Comparison of ENCODE assay signal across 8 cellular contexts in genomic region chr4:52721968-52722814, GRCh38. TPM values are rescaled to one million over a fixed set of nuclear protein-coding genes. Genes with fewer than 3 reads are reported as not detected.
DNase-seq lines count a peak whose midpoint lies in the region; ATAC-seq and TF ChIP-seq lines count a peak whose summit lies in the region.

No MANE protein-coding gene starts in this region.

- CTCF ChIA-PET in HEK293T (lab: Yijun Ruan, JAX), result no interaction called here
- CTCF ChIA-PET in SK-N-SH (lab: Yijun Ruan, JAX), result interaction anchor here (0.7 to 2.8 kb wide), 7 partner anchors 134 to 1512 kb away, joined by 3 to 11 read pairs (median 4); no protein-coding TSS in a partner anchor

- H3K79me2 ChIP-seq in SK-N-SH (ENCODE audit: insufficient read depth), result no peaks in the 10 kb centered on the region

- peaks cover 10% of the 10 kb centered on the region for H3K4me1 Mint-ChIP-seq in activated naive CD8-positive, alpha-beta T cell treated with anti-CD3 and anti-CD28 coated beads, Interleukin-2, amount 10 ng/mL, durations not matched to agents 7 days and 5 days
- peaks cover 6% of the 10 kb centered on the region for H3K4me1 Mint-ChIP-seq in osteocyte (ENCODE audit: unreplicated experiment)

- H3K27ac Mint-ChIP-seq in activated naive CD8-positive, alpha-beta T cell treated with anti-CD3 and anti-CD28 coated beads, Interleukin-2, amount 10 ng/mL, durations not matched to agents 7 days and 5 days, result peak overlapping the region; percentile 80
- H3K27ac Mint-ChIP-seq in osteocyte (ENCODE audit: unreplicated experiment), result peak overlapping the region; percentile 87

- H3K9me2 ChIP-seq in SK-N-SH, result no peaks in the 10 kb centered on the region

- no peak for TF ChIP-seq CTCF in SK-N-SH (IDR thresholded peaks at IDR 0.05)
- TF ChIP-seq CTCF in osteocyte (IDR thresholded peaks at IDR 0.05), result no peak

- peak overlapping the region; percentile 78 for H3K9ac ChIP-seq in SK-N-SH

- peak; percentile 97 for ATAC-seq in activated naive CD8-positive, alpha-beta T cell treated with anti-CD3 and anti-CD28 coated beads, Interleukin-2, amount 10 ng/mL, durations not matched to agents 7 days and 5 days (ENCODE audit: low read depth)
- ATAC-seq in Right ventricle myocardium inferior, result peak; percentile 99

- H3K4me3 Mint-ChIP-seq in activated naive CD8-positive, alpha-beta T cell treated with anti-CD3 and anti-CD28 coated beads, Interleukin-2, amount 10 ng/mL, durations not matched to agents 7 days and 5 days, result peak overlapping the region; percentile 87
- H3K4me3 Mint-ChIP-seq in osteocyte (ENCODE audit: unreplicated experiment), result peak overlapping the region; percentile 80

- 0 out of 2 replicates have a peak, but pooled peaks have one; percentile 16 for TF ChIP-seq RAD21 in SK-N-SH (IDR thresholded peaks at IDR 0.05; ENCODE audit: low read length)

- peaks cover 6% of the 10 kb centered on the region for H3K36me3 Mint-ChIP-seq in activated naive CD8-positive, alpha-beta T cell treated with anti-CD3 and anti-CD28 coated beads, Interleukin-2, amount 10 ng/mL, durations not matched to agents 7 days and 5 days
- peaks cover 5% of the 10 kb centered on the region for H3K36me3 Mint-ChIP-seq in osteocyte (ENCODE audit: unreplicated experiment)

- H3K27me3 Mint-ChIP-seq in activated naive CD8-positive, alpha-beta T cell treated with anti-CD3 and anti-CD28 coated beads, Interleukin-2, amount 10 ng/mL, durations not matched to agents 7 days and 5 days, result no peaks in the 10 kb centered on the region
- peaks cover 6% of the 10 kb centered on the region for H3K27me3 Mint-ChIP-seq in osteocyte (ENCODE audit: unreplicated experiment)

- H3F3A ChIP-seq in SK-N-SH (replicated peaks; ENCODE audit: insufficient read depth), result peaks cover 21% of the 10 kb centered on the region

- WGBS in SK-N-SH (ENCODE audit: low lambda C conversion rate), result 4% methylated on average over 28 of the region's 56 CpGs
- WGBS in thymus, result 1% methylated on average over 56 of the region's 56 CpGs

- intact Hi-C loops in Right ventricle myocardium inferior (cut with DNase I), result loop anchor here (2.0 to 5.0 kb wide), 2 partner anchors 141 to 260 kb away; partner anchors contain the start of gene RASL11B

- H3K36me3 ChIP-seq in SK-N-SH (replicated peaks in 1 of 2; ENCODE audit: control insufficient read depth in 1 of 2, insufficient read depth in 2 of 2, low read length in 1 of 2), result no peaks in the 10 kb centered on the region
- no peaks in the 10 kb centered on the region for H3K36me3 ChIP-seq in thymus (ENCODE audit: control insufficient read depth, insufficient read depth)

- H3K9me3 ChIP-seq in SK-N-SH (no peaks in the 10 kb centered on the region), thymus (ENCODE audit: control insufficient read depth) (no peaks in the 10 kb centered on the region)

- no peaks in the 10 kb centered on the region for H3K27me3 ChIP-seq in SK-N-SH (ENCODE audit: insufficient read depth)
- no peaks in the 10 kb centered on the region for H3K27me3 ChIP-seq in thymus (ENCODE audit: control insufficient read depth, insufficient read depth)

- no peaks in the 10 kb centered on the region for H3K9me3 Mint-ChIP-seq in activated naive CD8-positive, alpha-beta T cell treated with anti-CD3 and anti-CD28 coated beads, Interleukin-2, amount 10 ng/mL, durations not matched to agents 7 days and 5 days
- no peaks in the 10 kb centered on the region for H3K9me3 Mint-ChIP-seq in osteocyte (ENCODE audit: unreplicated experiment)

- H2AFZ ChIP-seq in SK-N-SH (ENCODE audit: low read depth), result peak overlapping the region; percentile 98

- peak overlapping the region; percentile 42 to 96; a peak in 3 of 4 replicates for H3K27ac ChIP-seq in SK-N-SH (ENCODE audit: low read depth in 2 of 2, low read length in 1 of 2)
- H3K27ac ChIP-seq in thymus (ENCODE audit: low read depth), result peak overlapping the region; percentile 79

- no peaks in the 10 kb centered on the region for H4K20me1 ChIP-seq in SK-N-SH (ENCODE audit: insufficient read depth)

- H3K4me1 ChIP-seq in SK-N-SH (ENCODE audit: control insufficient read depth in 1 of 2, insufficient read depth in 2 of 2, low read depth in 1 of 2, low read length in 1 of 2) (no peaks in the 10 kb centered on the region; a peak in 1 of 4 replicates), thymus (ENCODE audit: control insufficient read depth, insufficient read depth, low read length) (no peaks in the 10 kb centered on the region)

- H3K4me3 ChIP-seq in SK-N-SH (ENCODE audit: low read depth in 2 of 2, low read length in 1 of 2) (peak overlapping the region; percentile 72 to 80), thymus (ENCODE audit: low read length) (peak overlapping the region; percentile 80)

- POLR2A ChIA-PET in HEK293T (lab: Yijun Ruan, JAX), result interaction anchor here (0.6 to 3.7 kb wide), 21 partner anchors 10 to 293 kb away, joined by 3 to 80 read pairs (median 4); no protein-coding TSS in a partner anchor
- POLR2A ChIA-PET in SK-N-SH (lab: Yijun Ruan, JAX), result interaction anchor here (0.9 to 2.8 kb wide), 15 partner anchors 9 to 232 kb away, joined by 3 to 54 read pairs (median 4); no protein-coding TSS in a partner anchor
- POLR2A ChIA-PET in activated naive CD8-positive, alpha-beta T cell treated with anti-CD3 and anti-CD28 coated beads, Interleukin-2, amount 10 ng/mL, durations not matched to agents 7 days and 5 days (lab: Charles Lee), result interaction anchor here (0.9 to 3.9 kb wide), 5 partner anchors 9 to 260 kb away, joined by 3 to 105 read pairs (median 3); no protein-coding TSS in a partner anchor

- TF ChIP-seq EP300 in SK-N-SH (IDR thresholded peaks at IDR 0.05; ENCODE audit: borderline replicate concordance in 1 of 2, low read depth in 1 of 2, low read length in 1 of 2), result no peak

- H3K4me2 ChIP-seq in SK-N-SH, result peak overlapping the region; percentile 91

- DNase-seq in GM03348 (ENCODE audit: low spot score), result peak; percentile 97
- peak; percentile 91 for DNase-seq in HEK293T (ENCODE audit: extremely low spot score)
- peak; percentile 97 for DNase-seq in NAMALWA (ENCODE audit: low spot score)
- peak; percentile 95 for DNase-seq in SK-N-SH
- peak; percentile 83 for DNase-seq in activated naive CD8-positive, alpha-beta T cell treated with anti-CD3 and anti-CD28 coated beads, Interleukin-2, amount 10 ng/mL, durations not matched to agents 7 days and 5 days
- peak; percentile 95 for DNase-seq in Right ventricle myocardium inferior (ENCODE audit: missing footprints)
- peak; percentile 96 for DNase-seq in osteocyte (ENCODE audit: extremely low spot score, unreplicated experiment)

TF ChIP-seq in HEK293T, 16 proteins besides CTCF, POLR2A, EP300 and RAD21:
- TF ChIP-seq FOXK2 (IDR thresholded peaks at IDR 0.05), result no peak
- no peak for TF ChIP-seq FOXA1 (IDR thresholded peaks at IDR 0.05)
- TF ChIP-seq PKNOX1 (IDR thresholded peaks at IDR 0.05), result peak; percentile 98
- TF ChIP-seq L3MBTL2 (conservative IDR thresholded peaks at IDR 0.05), result peak; percentile 73
- TF ChIP-seq ELF4 (IDR thresholded peaks at IDR 0.05), result no peak; the same call in 1 of the 2 replicates
- no peak for TF ChIP-seq TARDBP (IDR thresholded peaks at IDR 0.05)

TF ChIP-seq in SK-N-SH, 30 proteins besides CTCF, POLR2A, EP300 and RAD21 (continues in another document):
- peak; percentile 58 for TF ChIP-seq TAF1 (IDR thresholded peaks at IDR 0.05; ENCODE audit: borderline replicate concordance, low read depth, low read length)
- TF ChIP-seq, protein P1, sequence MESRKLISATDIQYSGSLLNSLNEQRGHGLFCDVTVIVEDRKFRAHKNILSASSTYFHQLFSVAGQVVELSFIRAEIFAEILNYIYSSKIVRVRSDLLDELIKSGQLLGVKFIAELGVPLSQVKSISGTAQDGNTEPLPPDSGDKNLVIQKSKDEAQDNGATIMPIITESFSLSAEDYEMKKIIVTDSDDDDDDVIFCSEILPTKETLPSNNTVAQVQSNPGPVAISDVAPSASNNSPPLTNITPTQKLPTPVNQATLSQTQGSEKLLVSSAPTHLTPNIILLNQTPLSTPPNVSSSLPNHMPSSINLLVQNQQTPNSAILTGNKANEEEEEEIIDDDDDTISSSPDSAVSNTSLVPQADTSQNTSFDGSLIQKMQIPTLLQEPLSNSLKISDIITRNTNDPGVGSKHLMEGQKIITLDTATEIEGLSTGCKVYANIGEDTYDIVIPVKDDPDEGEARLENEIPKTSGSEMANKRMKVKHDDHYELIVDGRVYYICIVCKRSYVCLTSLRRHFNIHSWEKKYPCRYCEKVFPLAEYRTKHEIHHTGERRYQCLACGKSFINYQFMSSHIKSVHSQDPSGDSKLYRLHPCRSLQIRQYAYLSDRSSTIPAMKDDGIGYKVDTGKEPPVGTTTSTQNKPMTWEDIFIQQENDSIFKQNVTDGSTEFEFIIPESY (IDR thresholded peaks at IDR 0.05; ENCODE audit: borderline replicate concordance, low read depth), result peak; percentile 95
- TF ChIP-seq ELF1 (IDR thresholded peaks at IDR 0.05), result no peak
- TF ChIP-seq CHD2 (IDR thresholded peaks at IDR 0.05; ENCODE audit: low read length, partially characterized antibody), result peak; percentile 98
- peak; percentile 56 for TF ChIP-seq IRF3 (IDR thresholded peaks at IDR 0.05; ENCODE audit: low read depth, low read length)
- peak; percentile 79 for TF ChIP-seq RFX5 (IDR thresholded peaks at IDR 0.05; ENCODE audit: low read length)
- TF ChIP-seq, protein P2, sequence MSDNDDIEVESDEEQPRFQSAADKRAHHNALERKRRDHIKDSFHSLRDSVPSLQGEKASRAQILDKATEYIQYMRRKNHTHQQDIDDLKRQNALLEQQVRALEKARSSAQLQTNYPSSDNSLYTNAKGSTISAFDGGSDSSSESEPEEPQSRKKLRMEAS (IDR thresholded peaks at IDR 0.05; ENCODE audit: low read depth), result peak; percentile 37; the same call in 1 of the 2 replicates
- no peak for TF ChIP-seq MEF2A (IDR thresholded peaks at IDR 0.05; ENCODE audit: borderline replicate concordance, low read depth)

RNA-seq across cellular contexts. Expression of gene ERVMER34-1, which starts 29.0 kb away (rescaled TPM):
- polyA plus RNA-seq in SK-N-SH (2012; rRNA removed), result 0.05 and 0.06 TPM in 2 replicates
- 0.08 and 0.09 TPM in 2 replicates for polyA plus RNA-seq in SK-N-SH (2012; cell fraction: cytosol; rRNA removed)
- polyA plus RNA-seq in SK-N-SH (2012; cell fraction: nucleus; rRNA removed), result 0.02 TPM in 1 of 2 replicates, not detected in the other
- not detected for total RNA-seq in activated naive CD8-positive, alpha-beta T cell treated with anti-CD3 and anti-CD28 coated beads, Interleukin-2, amount 10 ng/mL, durations not matched to agents 7 days and 5 days
- 5.3 TPM for total RNA-seq in Right ventricle myocardium inferior
- total RNA-seq in osteocyte, result 0.24 and 0.26 TPM in 2 replicates
- polyA plus RNA-seq in thymus, result 0.25 TPM

Comparison
In these comparisons a context has a peak if more than half of its experiments do, and no peak if none do; other contexts are left out.
1. Peak in every context shown above with its lines: DNase-seq, ATAC-seq, H3K4me3 ChIP-seq and H3K27ac ChIP-seq.